ENCODE assay signal across 28 cellular contexts in the genomic region with DNA sequence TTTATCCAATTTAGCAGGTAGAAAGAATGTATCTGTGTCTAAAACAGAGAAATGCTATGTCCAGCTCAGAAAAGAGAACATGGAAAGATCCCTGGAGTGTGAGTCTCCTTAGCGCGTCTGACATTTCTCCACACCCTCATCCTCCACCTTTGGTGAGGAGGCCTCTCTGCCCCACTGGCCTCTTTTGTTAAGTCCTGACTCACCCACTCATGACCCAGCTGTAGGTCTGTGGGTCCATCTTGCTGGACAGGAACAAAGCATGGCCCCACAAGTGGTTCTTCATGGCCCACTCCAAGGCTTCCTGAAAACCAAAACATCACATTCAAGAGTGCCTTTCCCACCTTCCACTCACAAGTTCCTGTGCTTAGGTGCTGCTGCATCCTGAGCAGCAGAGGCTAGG. TPM values are rescaled to one million over a fixed set of nuclear protein-coding genes. Genes with fewer than 3 reads are reported as not detected.
"Had no signal": no experiment of that assay in that cellular context is flagged by ENCODE, and none has a peak within 500 bp of the region (broad histone marks: within the 10 kb centered on the region; RNA-seq: fewer than 3 reads in every experiment).

No MANE protein-coding gene starts in this region.

- DNase-seq: activated B cell treated with CpG ODN at 0.5 μM for 24 hours; activated CD4-positive, alpha-beta T cell treated with anti-CD3 and anti-CD28 coated beads for 48 hours; activated CD4-positive, alpha-beta T cell treated with anti-CD3 and anti-CD28 coated beads, Interleukin-2, amount 50 U/mL, for 1 hour; activated CD4-positive, alpha-beta T cell treated with anti-CD3 and anti-CD28 coated beads, Interleukin-2, amount 50 U/mL, for 48 hours; activated CD8-positive, alpha-beta memory T cell treated with anti-CD3 and anti-CD28 coated beads for 24 hours; activated CD8-positive, alpha-beta T cell treated with anti-CD3 and anti-CD28 coated beads for 36 hours; activated effector memory CD4-positive, alpha-beta T cell treated with anti-CD3 and anti-CD28 coated beads, Interleukin-2, amount 50 U/mL, for 16 hours; activated naive CD4-positive, alpha-beta T cell treated with anti-CD3 and anti-CD28 coated beads for 36 hours; activated naive CD8-positive, alpha-beta T cell treated with anti-CD3 and anti-CD28 coated beads for 36 hours; activated naive CD8-positive, alpha-beta T cell treated with anti-CD3 and anti-CD28 coated beads, Interleukin-2, amount 50 U/mL, for 24 hours; activated T-cell treated with anti-CD3 and anti-CD28 coated beads, Interleukin-2, amount 50 U/mL, for 1 hour; activated T-cell treated with anti-CD3 and anti-CD28 coated beads, Interleukin-2, amount 50 U/mL, for 48 hours; adrenal gland; brain microvascular endothelial cell; effector CD8-positive, alpha-beta T cell; esophagus squamous epithelium; foreskin melanocyte; T-helper 1 cell; T-helper 17 cell; T1000; WERI-Rb-1 had no signal

- ATAC-seq: activated CD4-positive, CD25-positive, alpha-beta regulatory T cell treated with anti-CD3 and anti-CD28 coated beads, Interleukin-2, amount 50 U/mL, for 24 hours; activated CD8-positive, alpha-beta T cell treated with anti-CD3 and anti-CD28 coated beads for 36 hours; activated naive CD8-positive, alpha-beta T cell treated with anti-CD3 and anti-CD28 coated beads, Interleukin-2, amount 50 U/mL, for 24 hours; gastroesophageal sphincter; T-helper 17 cell had no signal

- H3K36me3 ChIP-seq: adrenal gland, brain microvascular endothelial cell, WERI-Rb-1 had no signal

- H3K4me1 ChIP-seq: adrenal gland, ascending aorta, esophagus squamous epithelium, gastroesophageal sphincter had no signal

- H3K27me3 ChIP-seq: adrenal gland, ascending aorta, brain microvascular endothelial cell, esophagus squamous epithelium, gastroesophageal sphincter had no signal

- H3K27ac ChIP-seq: adrenal gland, ascending aorta, brain microvascular endothelial cell, coronary artery, epithelial cell of prostate, esophagus squamous epithelium, gastroesophageal sphincter, WERI-Rb-1 had no signal

- H3K9me3 ChIP-seq: adrenal gland, ascending aorta, esophagus squamous epithelium, gastroesophageal sphincter had no signal

- H3K4me3 ChIP-seq: adrenal gland, ascending aorta, coronary artery, esophagus squamous epithelium, gastroesophageal sphincter had no signal

RNA-seq across cellular contexts. Expression of a gene that starts 15.8 kb away (rescaled TPM):
- total RNA-seq: activated B cell treated with CpG ODN at 0.5 μM for 24 hours; activated CD8-positive, alpha-beta T cell treated with anti-CD3 and anti-CD28 coated beads for 36 hours; activated naive CD4-positive, alpha-beta T cell treated with anti-CD3 and anti-CD28 coated beads for 36 hours; activated naive CD8-positive, alpha-beta T cell treated with anti-CD3 and anti-CD28 coated beads for 36 hours; activated T-helper 1 cell treated with anti-CD3 and anti-CD28 coated beads, Interleukin-12 subunit alpha, Interleukin-12 subunit beta, Interleukin-2, Interleukin-4 antibody, amounts not matched to agents 30 ng/mL and 10 ng/mL and 1 ng/mL, durations not matched to agents 14 hours and 24 hours and 36 hours; activated T-helper 2 cell treated with anti-CD3 and anti-CD28 coated beads, Interferon-gamma antibody, Interleukin-2, Interleukin-4, amounts not matched to agents 10 μg/mL and 5 μg/mL and 100 μg/mL, durations not matched to agents 14 hours and 24 hours and 36 hours; T-helper 17 cell had no signal
